Comparison of ENCODE assay signal across 15 cellular contexts in the genomic region with DNA sequence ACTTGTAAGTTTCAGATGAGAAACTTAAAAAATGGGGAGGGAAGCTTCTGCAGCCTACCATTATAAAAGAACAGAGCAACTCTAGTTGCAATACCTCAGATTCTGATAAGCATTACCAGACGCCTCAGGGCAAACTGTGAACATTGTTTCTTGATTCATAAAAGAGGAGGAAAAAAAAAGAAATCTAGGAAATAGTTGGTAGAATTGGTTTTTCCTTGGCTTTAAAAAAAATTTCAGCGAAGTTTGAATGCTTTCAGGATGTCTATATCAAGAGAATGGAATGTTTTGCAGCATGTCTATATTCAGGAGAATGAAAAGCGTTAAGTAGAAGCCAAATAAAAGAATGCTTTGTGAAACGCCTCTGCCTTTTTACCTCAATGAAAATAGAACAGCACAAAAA.
"Had no signal": no experiment of that assay in that cellular context is flagged by ENCODE, and none has a peak within 500 bp of the region (broad histone marks: within the 10 kb centered on the region; RNA-seq: fewer than 3 reads in every experiment).

No MANE protein-coding gene starts in this region.

- H3K4me3 ChIP-seq: ascending aorta, colonic mucosa, skin epidermis, stomach, tibial artery had no signal

- H3K27me3 ChIP-seq: ascending aorta, colonic mucosa, stomach, tibial artery had no signal

- H3K79me2 ChIP-seq: parathyroid adenoma had no signal

- DNase-seq: activated CD4-positive, alpha-beta T cell treated with anti-CD3 and anti-CD28 coated beads for 1 hour; activated CD4-positive, alpha-beta T cell treated with anti-CD3 and anti-CD28 coated beads, Interleukin-2, amount 50 U/mL, for 48 hours; activated gamma-delta T cell treated with Interleukin-2 at 50 U/mL for 16 hours; activated naive CD8-positive, alpha-beta T cell treated with anti-CD3 and anti-CD28 coated beads, Interleukin-2, amount 10 ng/mL, durations not matched to agents 7 days and 5 days; activated T-cell treated with anti-CD3 and anti-CD28 coated beads, Interleukin-2, amount 50 U/mL, for 72 hours; colonic mucosa; effector memory CD4-positive, alpha-beta T cell; midbrain; retina; stomach; tibial artery had no signal

- H3K27ac ChIP-seq: ascending aorta, colonic mucosa, epithelial cell of prostate, parathyroid adenoma, skin epidermis, stomach, tibial artery had no signal

- H3K4me3 Mint-ChIP-seq: activated naive CD8-positive, alpha-beta T cell treated with anti-CD3 and anti-CD28 coated beads, Interleukin-2, amount 10 ng/mL, durations not matched to agents 7 days and 5 days; activated T-cell treated with anti-CD3 and anti-CD28 coated beads, Interleukin-2, amount 50 U/mL, for 72 hours had no signal

- H3K27ac Mint-ChIP-seq: activated naive CD8-positive, alpha-beta T cell treated with anti-CD3 and anti-CD28 coated beads, Interleukin-2, amount 10 ng/mL, durations not matched to agents 7 days and 5 days; activated T-cell treated with anti-CD3 and anti-CD28 coated beads, Interleukin-2, amount 50 U/mL, for 72 hours had no signal

- H3K36me3 ChIP-seq: ascending aorta, colonic mucosa, stomach, tibial artery had no signal

- H3K9me3 ChIP-seq: ascending aorta, colonic mucosa, stomach, tibial artery had no signal

- H2AFZ ChIP-seq: parathyroid adenoma had no signal

- H3K4me1 ChIP-seq: colonic mucosa, parathyroid adenoma had no signal

- H3K36me3 Mint-ChIP-seq: activated naive CD8-positive, alpha-beta T cell treated with anti-CD3 and anti-CD28 coated beads, Interleukin-2, amount 10 ng/mL, durations not matched to agents 7 days and 5 days had no signal

- H3K9ac ChIP-seq: parathyroid adenoma had no signal
